Comparison of ENCODE assay signal across 13 cellular contexts in genomic region chr9:117682955-117683710, GRCh38. TPM values are rescaled to one million over a fixed set of nuclear protein-coding genes. Genes with fewer than 3 reads are reported as not detected.
DNase-seq lines count a peak whose midpoint lies in the region; ATAC-seq and TF ChIP-seq lines count a peak whose summit lies in the region.
"Had no signal": no experiment of that assay in that cellular context is flagged by ENCODE, and none has a peak within 500 bp of the region (broad histone marks: within the 10 kb centered on the region; RNA-seq: fewer than 3 reads in every experiment).

No MANE protein-coding gene starts in this region.

- H3K27ac ChIP-seq in colonic mucosa: no peak overlapping the region
- H3K27ac ChIP-seq: uterus had no signal

- ATAC-seq in GM18517 (IDR thresholded peaks at IDR 0.05; ENCODE audit: unreplicated experiment): peak; percentile 78
- peak; percentile 81 for ATAC-seq in GM21528 (IDR thresholded peaks at IDR 0.05; ENCODE audit: low FRiP score, unreplicated experiment)
- peak; percentile 71 for ATAC-seq in HG03159 (IDR thresholded peaks at IDR 0.05; ENCODE audit: unreplicated experiment)

- no peaks in the 10 kb centered on the region for H3K27me3 ChIP-seq in colonic mucosa
- H3K27me3 ChIP-seq: uterus had no signal

- H3K4me3 ChIP-seq in colonic mucosa: no peak overlapping the region
- H3K4me3 ChIP-seq: uterus had no signal

- intact Hi-C loops in colonic mucosa (cut with DNase I): no loop called here

- TF ChIP-seq CTCF in colonic mucosa (IDR thresholded peaks at IDR 0.05): no peak
- TF ChIP-seq CTCF in GM10266 (IDR thresholded peaks at IDR 0.05; ENCODE audit: control insufficient read depth, insufficient read depth, low read depth, missing control alignments): no peak

- H3K36me3 ChIP-seq in colonic mucosa: no peaks in the 10 kb centered on the region
- H3K36me3 ChIP-seq: uterus had no signal

- DNase-seq in colonic mucosa (peak; percentile 48), GM10266 (ENCODE audit: extremely low spot score) (no peak), cerebellar cortex (ENCODE audit: low spot score) (no peak), HCEC 1CT (no peak), NCI-H1417 (lab: John Stamatoyannopoulos, UW) (no peak)
- DNase-seq: COR-L47, NCI-H82, T1000, uterus had no signal

- H3K9ac ChIP-seq in colonic mucosa (ENCODE audit: low read depth in 2 of 2, low read length in 2 of 2): no peak overlapping the region

- no peaks in the 10 kb centered on the region for H3K4me1 ChIP-seq in colonic mucosa
- H3K4me1 ChIP-seq: uterus had no signal

- no peaks in the 10 kb centered on the region for H3K9me3 ChIP-seq in colonic mucosa
- H3K9me3 ChIP-seq: uterus had no signal

RNA-seq across cellular contexts. Expression of gene TLR4, which starts 21.1 kb away (rescaled TPM):
- total RNA-seq in colonic mucosa: 1 to 10 TPM; 3.2 to 7.5 TPM
- total RNA-seq: activated T-helper 1 cell treated with anti-CD3 and anti-CD28 coated beads, Interleukin-12 subunit alpha, Interleukin-12 subunit beta, Interleukin-2, Interleukin-4 antibody, amounts not matched to agents 30 ng/mL and 10 ng/mL and 1 ng/mL, durations not matched to agents 14 hours and 24 hours and 36 hours had no signal
